ENCODE assay signal across 16 cellular contexts in genomic region chr2:100073110-100073509, GRCh38.
"Had no signal": no experiment of that assay in that cellular context is flagged by ENCODE, and none has a peak within 500 bp of the region (broad histone marks: within the 10 kb centered on the region; RNA-seq: fewer than 3 reads in every experiment).

No MANE protein-coding gene starts in this region.

- ATAC-seq: esophagus mucosa; naive thymus-derived CD4-positive, alpha-beta T cell; sciatic nerve had no signal

- H3K4me3 Mint-ChIP-seq: naive thymus-derived CD4-positive, alpha-beta T cell; nephron progenitor cell; type B pancreatic cell had no signal

- H2AFZ ChIP-seq: parathyroid adenoma had no signal

- H3K4me1 ChIP-seq: parathyroid adenoma had no signal

- DNase-seq: effector memory CD4-positive, alpha-beta T cell; islet precursor cell; mesendoderm; naive thymus-derived CD4-positive, alpha-beta T cell; nephron progenitor cell; spleen; stimulated activated CD4-positive, alpha-beta T cell treated with anti-CD3 and anti-CD28 coated beads, Interleukin-15, amount 100 ng/mL, for 24 hours; stimulated activated CD4-positive, alpha-beta T cell treated with anti-CD3 and anti-CD28 coated beads, Interleukin-1b, Interleukin-23, amount 100 ng/mL, for 48 hours; stimulated activated CD4-positive, alpha-beta T cell treated with anti-CD3 and anti-CD28 coated beads, Interleukin-4, amount 100 ng/mL, for 24 hours; stimulated activated naive CD4-positive, alpha-beta T cell; stomach had no signal

- H3K27ac ChIP-seq: parathyroid adenoma, spleen, stomach had no signal

- H3K9me3 ChIP-seq: prostate gland, spleen, stomach had no signal

- H3K36me3 Mint-ChIP-seq: type B pancreatic cell had no signal

- H3K4me3 ChIP-seq: prostate gland, spleen, stomach had no signal

- H3K27ac Mint-ChIP-seq: nephron progenitor cell, type B pancreatic cell had no signal

- H3K79me2 ChIP-seq: parathyroid adenoma had no signal

- H3K9me3 Mint-ChIP-seq: naive thymus-derived CD4-positive, alpha-beta T cell; nephron progenitor cell; type B pancreatic cell had no signal

- H3K36me3 ChIP-seq: prostate gland, stomach had no signal

- H3K27me3 ChIP-seq: spleen, stomach had no signal

- H3K9ac ChIP-seq: parathyroid adenoma had no signal
